Comparison of ENCODE assay signal across 8 cellular contexts in the genomic region with DNA sequence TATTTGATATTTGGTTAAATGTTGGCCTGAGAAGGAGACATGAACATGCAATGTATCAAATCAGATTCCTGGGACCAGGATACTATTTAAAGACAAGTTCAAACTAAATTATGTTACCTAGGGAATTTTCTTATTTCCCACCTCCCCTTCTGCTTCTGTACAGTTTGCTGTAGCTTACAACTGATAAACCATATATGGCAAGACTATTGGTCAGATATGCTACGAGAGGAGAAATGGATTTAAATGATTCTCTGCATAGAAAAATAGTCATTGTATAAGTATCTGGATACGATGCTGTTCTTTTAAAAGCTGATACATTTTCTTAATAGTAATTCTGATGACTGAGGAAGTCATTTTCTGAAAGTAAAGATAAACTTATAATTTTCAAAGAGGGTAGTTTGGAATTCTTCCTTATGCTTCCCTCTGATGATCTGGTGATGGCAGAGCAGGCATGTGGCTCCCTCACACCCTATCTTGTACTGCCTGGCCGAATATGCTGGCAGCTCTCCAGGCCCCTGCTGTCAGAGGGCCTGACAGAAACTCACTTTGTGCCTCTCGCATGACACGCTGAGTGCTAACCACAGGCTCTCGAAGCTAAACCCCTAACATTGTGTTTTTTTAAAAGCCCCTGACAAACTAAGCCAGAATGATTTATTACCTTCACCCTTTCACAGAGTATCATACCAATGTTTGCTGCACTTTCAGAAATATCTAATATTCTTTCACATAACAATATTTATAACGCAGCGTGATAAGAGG. TPM values are rescaled to one million over a fixed set of nuclear protein-coding genes. Genes with fewer than 3 reads are reported as not detected.
DNase-seq lines count a peak whose midpoint lies in the region; ATAC-seq and TF ChIP-seq lines count a peak whose summit lies in the region.

No MANE protein-coding gene starts in this region.

- peak; percentile 61 for ATAC-seq in stimulated activated naive CD8-positive, alpha-beta T cell treated with anti-CD3 and anti-CD28 coated beads, Interleukin-15, amount 100 ng/mL, for 72 hours
- ATAC-seq in stimulated activated naive CD8-positive, alpha-beta T cell treated with anti-CD3 and anti-CD28 coated beads, Interleukin-15, Interleukin-2, amounts not matched to agents 100 U/mL and 50 U/mL, for 24 hours, result no peak

- no peaks in the 10 kb centered on the region for H3K27me3 Mint-ChIP-seq in stimulated activated naive CD8-positive, alpha-beta T cell treated with anti-CD3 and anti-CD28 coated beads, Interleukin-15, amount 100 ng/mL, for 72 hours
- H3K27me3 Mint-ChIP-seq in chondrocyte (ENCODE audit: low read depth), result no peaks in the 10 kb centered on the region

- H3K4me1 Mint-ChIP-seq in stimulated activated naive CD8-positive, alpha-beta T cell treated with anti-CD3 and anti-CD28 coated beads, Interleukin-15, amount 100 ng/mL, for 72 hours, result peaks cover 13% of the 10 kb centered on the region
- H3K4me1 Mint-ChIP-seq in chondrocyte (ENCODE audit: low read depth), result peaks cover 25% of the 10 kb centered on the region

- no peak overlapping the region for H3K27ac Mint-ChIP-seq in stimulated activated naive CD8-positive, alpha-beta T cell treated with anti-CD3 and anti-CD28 coated beads, Interleukin-15, amount 100 ng/mL, for 72 hours
- peak overlapping the region; percentile 73 for H3K27ac Mint-ChIP-seq in chondrocyte (ENCODE audit: unreplicated experiment)

- H3K4me3 Mint-ChIP-seq in stimulated activated naive CD8-positive, alpha-beta T cell treated with anti-CD3 and anti-CD28 coated beads, Interleukin-15, amount 100 ng/mL, for 72 hours, result no peak overlapping the region
- H3K4me3 Mint-ChIP-seq in chondrocyte (ENCODE audit: unreplicated experiment), result peak overlapping the region; percentile 2

- no peak for DNase-seq in stimulated activated naive CD8-positive, alpha-beta T cell treated with anti-CD3 and anti-CD28 coated beads, Interleukin-15, amount 100 ng/mL, for 72 hours
- DNase-seq in stimulated activated naive CD8-positive, alpha-beta T cell treated with anti-CD3 and anti-CD28 coated beads, Interleukin-15, Interleukin-2, amounts not matched to agents 100 U/mL and 50 U/mL, for 24 hours, result no peak
- peak; percentile 60 for DNase-seq in NCI-H187 treated with DMSO at 0.1 percent for 48 hours (lab: John Stamatoyannopoulos, UW)
- DNase-seq in chondrocyte (ENCODE audit: low spot score), result no peak
- DNase-seq in iPS-NIHi7 (ENCODE audit: extremely low spot score), result no peak
- DNase-seq in T-helper 9 cell, result no peak
- no peak for DNase-seq in stimulated activated CD4-positive, alpha-beta T cell treated with anti-CD3 and anti-CD28 coated beads, Interleukin-4, amount 100 ng/mL, for 24 hours
- no peak for DNase-seq in mesenteric fat pad (ENCODE audit: low spot score)

- peaks cover 6% of the 10 kb centered on the region for H3K36me3 Mint-ChIP-seq in chondrocyte (ENCODE audit: low read depth)

- TF ChIP-seq CTCF in chondrocyte (IDR thresholded peaks at IDR 0.05), result no peak

- H3K9me3 Mint-ChIP-seq in stimulated activated naive CD8-positive, alpha-beta T cell treated with anti-CD3 and anti-CD28 coated beads, Interleukin-15, amount 100 ng/mL, for 72 hours, result no peaks in the 10 kb centered on the region
- no peaks in the 10 kb centered on the region for H3K9me3 Mint-ChIP-seq in chondrocyte (ENCODE audit: low read depth)

RNA-seq across cellular contexts. Expression of a gene that starts 19.4 kb away (rescaled TPM):
- 15.2 to 18.2 TPM (median 16.9 TPM) in 3 replicates for total RNA-seq in chondrocyte
- 26.6 TPM for total RNA-seq in mesenteric fat pad

RNA-seq across cellular contexts. Expression of a gene that starts 40.7 kb away (rescaled TPM):
- 140 to 237 TPM (median 226 TPM) in 3 replicates for total RNA-seq in chondrocyte
- total RNA-seq in mesenteric fat pad, result 1.6 TPM

Comparison
In these comparisons a context has a peak if more than half of its experiments do, and no peak if none do; other contexts are left out.
1. RNA of a gene that starts 40.7 kb away (total RNA-seq): 140 to 237 TPM in chondrocyte; 1.6 TPM in mesenteric fat pad (single experiment); every median in the first group is over 10 times any median in the second.